In the genomic region with DNA sequence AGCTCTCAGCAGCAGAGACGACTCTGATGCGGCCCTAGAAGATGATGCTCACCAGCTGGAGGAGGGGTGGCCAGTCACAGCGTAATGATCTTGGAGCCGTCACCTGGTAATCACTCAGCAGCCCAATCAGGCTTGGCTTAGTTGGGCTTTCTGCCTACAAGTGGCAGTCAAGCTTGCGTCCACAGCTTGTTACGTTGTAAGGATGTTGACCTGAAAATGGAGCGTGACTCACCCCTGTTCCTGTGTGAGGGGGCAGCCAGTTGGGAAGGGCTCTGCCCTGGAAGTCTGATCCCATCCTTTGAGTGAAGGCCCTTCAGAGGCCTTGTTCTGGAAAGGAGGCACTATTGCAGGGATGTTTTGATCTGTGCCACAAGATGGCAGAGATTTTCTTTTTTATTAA, we compare ENCODE assay signal across 11 cellular contexts. TPM values are rescaled to one million over a fixed set of nuclear protein-coding genes. Genes with fewer than 3 reads are reported as not detected.
DNase-seq lines count a peak whose midpoint lies in the region; ATAC-seq and TF ChIP-seq lines count a peak whose summit lies in the region.
"Had no signal": no experiment of that assay in that cellular context is flagged by ENCODE, and none has a peak within 500 bp of the region (broad histone marks: within the 10 kb centered on the region; RNA-seq: fewer than 3 reads in every experiment).

No MANE protein-coding gene starts in this region.

- DNase-seq in AG04450 (ENCODE audit: low read depth, low spot score) (no peak), GM12865 (ENCODE audit: low read depth) (peak; percentile 41), amniotic stem cell (lab: John Stamatoyannopoulos, UW) (peak; percentile 74), mesenchymal stem cell (no peak), SK-N-SH (no peak), lower lobe of right lung (no peak)
- DNase-seq in activated T-helper 2 cell treated with anti-CD3 and anti-CD28 coated beads, Interferon-gamma antibody, Interleukin-2, Interleukin-4, amounts not matched to agents 10 μg/mL and 5 μg/mL and 100 μg/mL, durations not matched to agents 14 hours and 24 hours and 36 hours (ENCODE audit: low spot score): no peak
- DNase-seq in stimulated activated CD4-positive, alpha-beta T cell treated with anti-CD3 and anti-CD28 coated beads, Interleukin-4, amount 100 ng/mL, for 1 hour: no peak
- DNase-seq: activated B cell treated with CpG ODN at 0.5 μM for 24 hours, DND-41 had no signal

- 90% methylated on average over 7 of the region's 7 CpGs for WGBS in mesenchymal stem cell
- 90% methylated on average over 6 of the region's 7 CpGs for WGBS in SK-N-SH (ENCODE audit: low lambda C conversion rate)

- peak overlapping the region; percentile 71 for H3K27ac ChIP-seq in AG04450 (ENCODE audit: low read depth, low read length)
- no peak overlapping the region for H3K27ac ChIP-seq in mesenchymal stem cell (ENCODE audit: low read length, poor library complexity, severe bottlenecking)
- no peak overlapping the region; a peak in 1 of 4 replicates for H3K27ac ChIP-seq in SK-N-SH (ENCODE audit: low read depth in 2 of 2, low read length in 1 of 2)
- H3K27ac ChIP-seq in lower lobe of right lung: no peak overlapping the region
- H3K27ac ChIP-seq: BLaER1 treated with 17β-estradiol and CSF1 and Interleukin-3, amounts not matched to agents 10 nM and 100 nM had no signal

- POLR2A ChIA-PET in AG04450 (lab: Yijun Ruan, JAX): no interaction called here
- POLR2A ChIA-PET in SK-N-SH (lab: Yijun Ruan, JAX): no interaction called here

- H3K27me3 Mint-ChIP-seq in activated T-helper 2 cell treated with anti-CD3 and anti-CD28 coated beads, Interferon-gamma antibody, Interleukin-2, Interleukin-4, amounts not matched to agents 10 μg/mL and 5 μg/mL and 100 μg/mL, durations not matched to agents 14 hours and 24 hours and 36 hours (ENCODE audit: low read depth): no peaks in the 10 kb centered on the region
- H3K27me3 Mint-ChIP-seq: activated B cell treated with CpG ODN at 0.5 μM for 24 hours had no signal

- no peaks in the 10 kb centered on the region for H4K20me1 ChIP-seq in SK-N-SH (ENCODE audit: insufficient read depth)
- H4K20me1 ChIP-seq: BLaER1 treated with 17β-estradiol and CSF1 and Interleukin-3, amounts not matched to agents 10 nM and 100 nM had no signal

- H3K4me2 ChIP-seq in mesenchymal stem cell (ENCODE audit: low read length, poor library complexity, severe bottlenecking) (no peak overlapping the region), SK-N-SH (no peak overlapping the region)
- H3K4me2 ChIP-seq: BLaER1 treated with 17β-estradiol and CSF1 and Interleukin-3, amounts not matched to agents 10 nM and 100 nM had no signal

- no peak overlapping the region for H2BK120ac ChIP-seq in mesenchymal stem cell (ENCODE audit: low read depth, low read length)

- peaks cover 17% of the 10 kb centered on the region for H3K4me1 Mint-ChIP-seq in activated T-helper 2 cell treated with anti-CD3 and anti-CD28 coated beads, Interferon-gamma antibody, Interleukin-2, Interleukin-4, amounts not matched to agents 10 μg/mL and 5 μg/mL and 100 μg/mL, durations not matched to agents 14 hours and 24 hours and 36 hours (ENCODE audit: low read depth)

- H3F3A ChIP-seq in SK-N-SH (replicated peaks; ENCODE audit: insufficient read depth): no peaks in the 10 kb centered on the region

- no peaks in the 10 kb centered on the region for H3K79me2 ChIP-seq in SK-N-SH (ENCODE audit: insufficient read depth)

- no peak for TF ChIP-seq CTCF in AG04450 (IDR thresholded peaks at IDR 0.05; ENCODE audit: low read depth, low read length)
- TF ChIP-seq CTCF in GM12865 (IDR thresholded peaks at IDR 0.05; ENCODE audit: insufficient read depth, low read depth, low read length, missing control alignments): no peak
- no peak for TF ChIP-seq CTCF in SK-N-SH (IDR thresholded peaks at IDR 0.05)
- no peak for TF ChIP-seq CTCF in lower lobe of right lung (IDR thresholded peaks at IDR 0.05)

- no peak overlapping the region for H4K8ac ChIP-seq in mesenchymal stem cell (ENCODE audit: low read length)

- H3K36me3 ChIP-seq in mesenchymal stem cell (ENCODE audit: control insufficient read depth in 1 of 2, insufficient read depth in 2 of 2, low read depth in 1 of 2, low read length in 2 of 2) (peaks cover 16 to 43% of the 10 kb centered on the region in 2 experiments), SK-N-SH (replicated peaks in 1 of 2; ENCODE audit: control insufficient read depth in 1 of 2, insufficient read depth in 2 of 2, low read length in 1 of 2) (peaks cover 7 to 18% of the 10 kb centered on the region in 2 experiments), lower lobe of right lung (peaks cover 63% of the 10 kb centered on the region)

- no peak for TF ChIP-seq EP300 in SK-N-SH (IDR thresholded peaks at IDR 0.05; ENCODE audit: borderline replicate concordance in 1 of 2, low read depth in 1 of 2, low read length in 1 of 2)

- no peaks in the 10 kb centered on the region for H3K9me3 Mint-ChIP-seq in activated T-helper 2 cell treated with anti-CD3 and anti-CD28 coated beads, Interferon-gamma antibody, Interleukin-2, Interleukin-4, amounts not matched to agents 10 μg/mL and 5 μg/mL and 100 μg/mL, durations not matched to agents 14 hours and 24 hours and 36 hours
- H3K9me3 Mint-ChIP-seq: activated B cell treated with CpG ODN at 0.5 μM for 24 hours had no signal

- no peak overlapping the region for H3K27ac Mint-ChIP-seq in activated T-helper 2 cell treated with anti-CD3 and anti-CD28 coated beads, Interferon-gamma antibody, Interleukin-2, Interleukin-4, amounts not matched to agents 10 μg/mL and 5 μg/mL and 100 μg/mL, durations not matched to agents 14 hours and 24 hours and 36 hours
- H3K27ac Mint-ChIP-seq: activated B cell treated with CpG ODN at 0.5 μM for 24 hours had no signal

- H3K4me3 ChIP-seq in AG04450 (ENCODE audit: low read depth, low read length): no peak overlapping the region
- H3K4me3 ChIP-seq in GM12865 (ENCODE audit: low read depth, low read length): no peak overlapping the region; the same call in none of the 2 replicates
- H3K4me3 ChIP-seq in mesenchymal stem cell (ENCODE audit: insufficient read depth in 1 of 2, low read depth in 1 of 2, low read length in 2 of 2): peak overlapping the region in 1 of 2 experiments; percentile 47
- H3K4me3 ChIP-seq in SK-N-SH (ENCODE audit: low read depth in 2 of 2, low read length in 1 of 2): no peak overlapping the region
- H3K4me3 ChIP-seq in lower lobe of right lung: no peak overlapping the region
- H3K4me3 ChIP-seq: BLaER1 treated with 17β-estradiol and CSF1 and Interleukin-3, amounts not matched to agents 10 nM and 100 nM had no signal

- intact Hi-C loops in lower lobe of right lung (cut with DNase I): no loop called here
- intact Hi-C loops in activated T-helper 2 cell treated with anti-CD3 and anti-CD28 coated beads, Interferon-gamma antibody, Interleukin-2, Interleukin-4, amounts not matched to agents 10 μg/mL and 5 μg/mL and 100 μg/mL, durations not matched to agents 14 hours and 24 hours and 36 hours (cut with micrococcal nuclease): no loop called here

- H3K14ac ChIP-seq in mesenchymal stem cell (ENCODE audit: low read length in 2 of 2): no peak overlapping the region

- CTCF ChIA-PET in AG04450 (lab: Charles Lee) (interaction anchor here (1.9 kb wide), 1 partner anchor 206 kb away, joined by 4 read pairs; no protein-coding TSS in a partner anchor), SK-N-SH (lab: Yijun Ruan, JAX) (no interaction called here)

- no peaks in the 10 kb centered on the region for H3K9me3 ChIP-seq in AG04450 (ENCODE audit: control insufficient read depth, insufficient read depth, low read length)
- H3K9me3 ChIP-seq in mesenchymal stem cell (ENCODE audit: control insufficient read depth, low read length): no peaks in the 10 kb centered on the region
- H3K9me3 ChIP-seq in SK-N-SH: no peaks in the 10 kb centered on the region
- no peaks in the 10 kb centered on the region for H3K9me3 ChIP-seq in lower lobe of right lung
- H3K9me3 ChIP-seq: BLaER1 treated with 17β-estradiol and CSF1 and Interleukin-3, amounts not matched to agents 10 nM and 100 nM had no signal

- TF ChIP-seq RAD21 in SK-N-SH (IDR thresholded peaks at IDR 0.05; ENCODE audit: low read length): no peak

- H2BK15ac ChIP-seq in mesenchymal stem cell (ENCODE audit: low read depth, poor library complexity, severe bottlenecking): no peak overlapping the region

- no peak overlapping the region for H2AK5ac ChIP-seq in mesenchymal stem cell (ENCODE audit: low read length, severe bottlenecking)

- no peak overlapping the region for H2BK12ac ChIP-seq in mesenchymal stem cell (ENCODE audit: low read length in 2 of 2)

- H4K91ac ChIP-seq in mesenchymal stem cell (ENCODE audit: low read length): no peak overlapping the region

- H3K79me1 ChIP-seq in mesenchymal stem cell (replicated peaks; ENCODE audit: low read length, poor library complexity, severe bottlenecking): no peaks in the 10 kb centered on the region

- H3K27me3 ChIP-seq in AG04450 (ENCODE audit: control insufficient read depth, insufficient read depth, low read length): no peaks in the 10 kb centered on the region
- no peaks in the 10 kb centered on the region for H3K27me3 ChIP-seq in mesenchymal stem cell (ENCODE audit: control insufficient read depth in 1 of 2, insufficient read depth in 1 of 2, low read length in 2 of 2)
- no peaks in the 10 kb centered on the region for H3K27me3 ChIP-seq in SK-N-SH (ENCODE audit: insufficient read depth)
- H3K27me3 ChIP-seq in lower lobe of right lung (ENCODE audit: low read depth): no peaks in the 10 kb centered on the region
- H3K27me3 ChIP-seq: BLaER1 treated with 17β-estradiol and CSF1 and Interleukin-3, amounts not matched to agents 10 nM and 100 nM had no signal

- no peak overlapping the region for H3K18ac ChIP-seq in mesenchymal stem cell (ENCODE audit: low read depth in 1 of 2, low read length in 2 of 2)

- H3K9ac ChIP-seq in mesenchymal stem cell (ENCODE audit: low read length) (peak overlapping the region; percentile 81), SK-N-SH (no peak overlapping the region)
- H3K9ac ChIP-seq: BLaER1 treated with 17β-estradiol and CSF1 and Interleukin-3, amounts not matched to agents 10 nM and 100 nM had no signal

- H3K4me1 ChIP-seq in mesenchymal stem cell (ENCODE audit: control insufficient read depth, insufficient read depth, low read depth, low read length) (peaks cover 2% of the 10 kb centered on the region), SK-N-SH (ENCODE audit: control insufficient read depth in 1 of 2, insufficient read depth in 2 of 2, low read depth in 1 of 2, low read length in 1 of 2) (0 out of 4 replicates have a peak, but pooled peaks cover 0 to 8% of the 10 kb centered on the region in 2 experiments), lower lobe of right lung (no peaks in the 10 kb centered on the region)

- H2AFZ ChIP-seq in mesenchymal stem cell (ENCODE audit: low read depth, low read length): no peak overlapping the region
- no peak overlapping the region for H2AFZ ChIP-seq in SK-N-SH (ENCODE audit: low read depth)

- no peak overlapping the region for H3K23ac ChIP-seq in mesenchymal stem cell (ENCODE audit: low read length in 2 of 2)

- no peaks in the 10 kb centered on the region for H3K9me2 ChIP-seq in SK-N-SH

- no peak overlapping the region for H2BK5ac ChIP-seq in mesenchymal stem cell (ENCODE audit: low read depth, low read length, poor library complexity, severe bottlenecking)

- no peak overlapping the region for H3K4me3 Mint-ChIP-seq in activated T-helper 2 cell treated with anti-CD3 and anti-CD28 coated beads, Interferon-gamma antibody, Interleukin-2, Interleukin-4, amounts not matched to agents 10 μg/mL and 5 μg/mL and 100 μg/mL, durations not matched to agents 14 hours and 24 hours and 36 hours (ENCODE audit: low read depth)
- H3K4me3 Mint-ChIP-seq: activated B cell treated with CpG ODN at 0.5 μM for 24 hours had no signal

- no peak for ATAC-seq in lower lobe of right lung

- peaks cover 44% of the 10 kb centered on the region for H3K36me3 Mint-ChIP-seq in activated T-helper 2 cell treated with anti-CD3 and anti-CD28 coated beads, Interferon-gamma antibody, Interleukin-2, Interleukin-4, amounts not matched to agents 10 μg/mL and 5 μg/mL and 100 μg/mL, durations not matched to agents 14 hours and 24 hours and 36 hours (ENCODE audit: low read depth)

- H3K4ac ChIP-seq in mesenchymal stem cell (ENCODE audit: low read depth in 1 of 2, low read length in 2 of 2): no peak overlapping the region

RNA-seq across cellular contexts. Expression of a gene that starts 49.8 kb away (rescaled TPM):
- polyA plus RNA-seq in AG04450 (2011; rRNA removed) (4.3 and 4.7 TPM in 2 replicates), SK-N-SH (2012; rRNA removed) (5.8 and 7.2 TPM in 2 replicates)
- polyA minus RNA-seq in AG04450 (2011; rRNA and poly(A)+ RNA removed): 4.5 and 5.2 TPM in 2 replicates
- polyA plus RNA-seq in mesenchymal stem cell (2013, experiment 1 of 2): 5.6 TPM
- polyA plus RNA-seq in mesenchymal stem cell (2013, experiment 2 of 2): 5.7 TPM
- 4.6 and 5.7 TPM in 2 replicates for polyA plus RNA-seq in SK-N-SH (2012; cell fraction: cytosol; rRNA removed)
- polyA plus RNA-seq in SK-N-SH (2012; cell fraction: nucleus; rRNA removed): 7.8 and 8.4 TPM in 2 replicates
- 7.2 TPM for total RNA-seq in lower lobe of right lung
- 8.3 and 8.5 TPM in 2 replicates for total RNA-seq in activated T-helper 2 cell treated with anti-CD3 and anti-CD28 coated beads, Interferon-gamma antibody, Interleukin-2, Interleukin-4, amounts not matched to agents 10 μg/mL and 5 μg/mL and 100 μg/mL, durations not matched to agents 14 hours and 24 hours and 36 hours

RNA-seq across cellular contexts. Expression of a gene that starts 52.9 kb away (rescaled TPM):
- polyA plus RNA-seq in AG04450 (2011; rRNA removed): 2.3 and 3.2 TPM in 2 replicates
- polyA minus RNA-seq in AG04450 (2011; rRNA and poly(A)+ RNA removed): 9.5 and 10.1 TPM in 2 replicates
- 3.9 TPM for polyA plus RNA-seq in mesenchymal stem cell (2013, experiment 1 of 2)
- 3.6 TPM for polyA plus RNA-seq in mesenchymal stem cell (2013, experiment 2 of 2)
- 2.8 and 3.4 TPM in 2 replicates for polyA plus RNA-seq in SK-N-SH (2012; rRNA removed)
- 1.4 and 2.1 TPM in 2 replicates for polyA plus RNA-seq in SK-N-SH (2012; cell fraction: cytosol; rRNA removed)
- 14.7 and 15.7 TPM in 2 replicates for polyA plus RNA-seq in SK-N-SH (2012; cell fraction: nucleus; rRNA removed)
- 17.7 TPM for total RNA-seq in lower lobe of right lung
- total RNA-seq in activated T-helper 2 cell treated with anti-CD3 and anti-CD28 coated beads, Interferon-gamma antibody, Interleukin-2, Interleukin-4, amounts not matched to agents 10 μg/mL and 5 μg/mL and 100 μg/mL, durations not matched to agents 14 hours and 24 hours and 36 hours: 16.4 and 18.7 TPM in 2 replicates

Comparison
In these comparisons a context has a peak if more than half of its experiments do, and no peak if none do; other contexts are left out.
1. DNase-seq: peak in GM12865 (single experiment) and amniotic stem cell (single experiment); none in AG04450 (single experiment), mesenchymal stem cell (single experiment), SK-N-SH (single experiment), lower lobe of right lung (single experiment), activated T-helper 2 cell treated with anti-CD3 and anti-CD28 coated beads, Interferon-gamma antibody, Interleukin-2, Interleukin-4, amounts not matched to agents 10 μg/mL and 5 μg/mL and 100 μg/mL, durations not matched to agents 14 hours and 24 hours and 36 hours (single experiment) and stimulated activated CD4-positive, alpha-beta T cell treated with anti-CD3 and anti-CD28 coated beads, Interleukin-4, amount 100 ng/mL, for 1 hour (single experiment).